In genomic region chr5:54985301-54986268, GRCh38 we compare ENCODE assay signal across 9 cellular contexts. TPM values are rescaled to one million over a fixed set of nuclear protein-coding genes. Genes with fewer than 3 reads are reported as not detected.
DNase-seq lines count a peak whose midpoint lies in the region; TF ChIP-seq lines count a peak whose summit lies in the region.
"Had no signal": no experiment of that assay in that cellular context is flagged by ENCODE, and none has a peak within 500 bp of the region (broad histone marks: within the 10 kb centered on the region; RNA-seq: fewer than 3 reads in every experiment).

Gene ESM1, minus strand, starts transcription at chr5:54985593. Its CDS starts 76 bp downstream, at chr5:54985517.

- H3K36me3 ChIP-seq in spleen, result no peaks in the 10 kb centered on the region
- H3K36me3 ChIP-seq in transverse colon, result no peaks in the 10 kb centered on the region

- TF ChIP-seq CTCF in RWPE1 (conservative IDR thresholded peaks at IDR 0.05; ENCODE audit: low read depth), result no peak
- no peak for TF ChIP-seq CTCF in fibroblast of the aortic adventitia (IDR thresholded peaks at IDR 0.05; ENCODE audit: insufficient read depth, low read length)
- TF ChIP-seq CTCF in spleen (IDR thresholded peaks at IDR 0.05 in 8 of 11, conservative IDR thresholded peaks at IDR 0.05 in 3 of 11), result no peak
- TF ChIP-seq CTCF in transverse colon (IDR thresholded peaks at IDR 0.05), result no peak

- in situ Hi-C loops in transverse colon (cut with MboI; ENCODE audit: low pct_ligation_motif_present in 1 of 4, low pct_unique_long_range_greater_than_20kb in 1 of 4, low sequenced_read_pairs in 3 of 4), result no loop called here

- peaks cover 0 to 4% (median 0%) of the 10 kb centered on the region in 6 donors for H3K4me1 ChIP-seq in spleen
- no peaks in the 10 kb centered on the region for H3K4me1 ChIP-seq in transverse colon

- H3K9me3 ChIP-seq in spleen (no peaks in the 10 kb centered on the region), transverse colon (no peaks in the 10 kb centered on the region)

- WGBS in spleen, 5 donors, result 37 to 48% (median 45%) methylated on average over 26 of the region's 26 CpGs
- 33 to 65% methylated on average over 3 to 23 of the region's 26 CpGs for WGBS in transverse colon (ENCODE audit: low coverage in 1 of 2), 2 donors

- no peaks in the 10 kb centered on the region for H3K9me3 Mint-ChIP-seq in T-helper 1 cell treated with Interleukin-12 subunit alpha and Interleukin-12 subunit beta and Interleukin-4 antibody, amounts not matched to agents 30 μg/mL and 1 μg/mL, for 36 hours
- peaks cover 6% of the 10 kb centered on the region for H3K9me3 Mint-ChIP-seq in activated T-helper 1 cell treated with anti-CD3 and anti-CD28 coated beads, Interleukin-12 subunit alpha, Interleukin-12 subunit beta, Interleukin-2, Interleukin-4 antibody, amounts not matched to agents 30 ng/mL and 10 ng/mL and 1 ng/mL, durations not matched to agents 14 hours and 24 hours and 36 hours

- peaks cover 52% of the 10 kb centered on the region for H3K4me1 Mint-ChIP-seq in T-helper 1 cell treated with Interleukin-12 subunit alpha and Interleukin-12 subunit beta and Interleukin-4 antibody, amounts not matched to agents 30 μg/mL and 1 μg/mL, for 36 hours (ENCODE audit: low read depth)
- peaks cover 58% of the 10 kb centered on the region for H3K4me1 Mint-ChIP-seq in activated T-helper 1 cell treated with anti-CD3 and anti-CD28 coated beads, Interleukin-12 subunit alpha, Interleukin-12 subunit beta, Interleukin-2, Interleukin-4 antibody, amounts not matched to agents 30 ng/mL and 10 ng/mL and 1 ng/mL, durations not matched to agents 14 hours and 24 hours and 36 hours (ENCODE audit: low read depth)

- H3K4me3 ChIP-seq in fibroblast of the aortic adventitia (ENCODE audit: low read depth, low read length) (peak within 1 kb of the TSS; percentile 57), spleen (no peak within 1 kb of the TSS), transverse colon (no peak within 1 kb of the TSS)

- TF ChIP-seq POLR2A in spleen (IDR thresholded peaks at IDR 0.05) (no peak), transverse colon (IDR thresholded peaks at IDR 0.05) (no peak)

- CTCF ChIA-PET in RWPE1 (lab: Yijun Ruan, JAX), result interaction anchor here (0.6 to 1.4 kb wide), 8 partner anchors 9 to 671 kb away, joined by 3 to 8 read pairs (median 3); no protein-coding TSS in a partner anchor

- no peak within 1 kb of the TSS for H3K27ac ChIP-seq in RWPE1
- no peak within 1 kb of the TSS for H3K27ac ChIP-seq in spleen
- H3K27ac ChIP-seq in transverse colon, result no peak within 1 kb of the TSS

- POLR2A ChIA-PET in RWPE1 (lab: Yijun Ruan, JAX; ENCODE audit: low non-redundant PET), result no interaction called here

- peak within 1 kb of the TSS; percentile 40 for H3K4me3 Mint-ChIP-seq in T-helper 1 cell treated with Interleukin-12 subunit alpha and Interleukin-12 subunit beta and Interleukin-4 antibody, amounts not matched to agents 30 μg/mL and 1 μg/mL, for 36 hours
- H3K4me3 Mint-ChIP-seq in activated T-helper 1 cell treated with anti-CD3 and anti-CD28 coated beads, Interleukin-12 subunit alpha, Interleukin-12 subunit beta, Interleukin-2, Interleukin-4 antibody, amounts not matched to agents 30 ng/mL and 10 ng/mL and 1 ng/mL, durations not matched to agents 14 hours and 24 hours and 36 hours, result no peak within 1 kb of the TSS

- intact Hi-C loops in spleen (cut with DNase I; ENCODE audit: low total_unique reads), result no loop called here
- intact Hi-C loops in activated T-helper 1 cell treated with anti-CD3 and anti-CD28 coated beads, Interleukin-12 subunit alpha, Interleukin-12 subunit beta, Interleukin-2, Interleukin-4 antibody, amounts not matched to agents 30 ng/mL and 10 ng/mL and 1 ng/mL, durations not matched to agents 14 hours and 24 hours and 36 hours (cut with micrococcal nuclease), result no loop called here
- intact Hi-C loops in transverse colon (cut with DNase I; ENCODE audit: low total_unique reads), result no loop called here

- no peak within 1 kb of the TSS for H3K27ac Mint-ChIP-seq in T-helper 1 cell treated with Interleukin-12 subunit alpha and Interleukin-12 subunit beta and Interleukin-4 antibody, amounts not matched to agents 30 μg/mL and 1 μg/mL, for 36 hours
- H3K27ac Mint-ChIP-seq in activated T-helper 1 cell treated with anti-CD3 and anti-CD28 coated beads, Interleukin-12 subunit alpha, Interleukin-12 subunit beta, Interleukin-2, Interleukin-4 antibody, amounts not matched to agents 30 ng/mL and 10 ng/mL and 1 ng/mL, durations not matched to agents 14 hours and 24 hours and 36 hours, result no peak within 1 kb of the TSS

- peaks cover 0 to 23% (median 10%) of the 10 kb centered on the region in 7 donors for H3K27me3 ChIP-seq in spleen (replicated peaks in 1 of 7)
- peaks cover 14% of the 10 kb centered on the region for H3K27me3 ChIP-seq in transverse colon

- no peak for TF ChIP-seq EP300 in transverse colon (IDR thresholded peaks at IDR 0.05; ENCODE audit: low read depth)

- peaks cover 29% of the 10 kb centered on the region for H3K27me3 Mint-ChIP-seq in T-helper 1 cell treated with Interleukin-12 subunit alpha and Interleukin-12 subunit beta and Interleukin-4 antibody, amounts not matched to agents 30 μg/mL and 1 μg/mL, for 36 hours (ENCODE audit: low read depth)
- H3K27me3 Mint-ChIP-seq in activated T-helper 1 cell treated with anti-CD3 and anti-CD28 coated beads, Interleukin-12 subunit alpha, Interleukin-12 subunit beta, Interleukin-2, Interleukin-4 antibody, amounts not matched to agents 30 ng/mL and 10 ng/mL and 1 ng/mL, durations not matched to agents 14 hours and 24 hours and 36 hours (ENCODE audit: insufficient read depth), result peaks cover 13% of the 10 kb centered on the region

- DNase-seq in T-helper 1 cell (no peak), RWPE1 (ENCODE audit: low spot score) (peak; percentile 71), fibroblast of the aortic adventitia (ENCODE audit: low read depth) (peak; percentile 68), spleen (peak; percentile 56), transverse colon (no peak)
- no peak for DNase-seq in activated T-helper 1 cell treated with anti-CD3 and anti-CD28 coated beads, Interleukin-12 subunit alpha, Interleukin-12 subunit beta, Interleukin-2, Interleukin-4 antibody, amounts not matched to agents 30 ng/mL and 10 ng/mL and 1 ng/mL, durations not matched to agents 14 hours and 24 hours and 36 hours (ENCODE audit: low spot score)
- no peak for DNase-seq in stimulated activated CD4-positive, alpha-beta T cell treated with anti-CD3 and anti-CD28 coated beads, Interleukin-4, amount 100 ng/mL, for 4 hours
- DNase-seq: SHP77 treated with DMSO at 0.1 percent for 48 hours had no signal

- H3K36me3 Mint-ChIP-seq in T-helper 1 cell treated with Interleukin-12 subunit alpha and Interleukin-12 subunit beta and Interleukin-4 antibody, amounts not matched to agents 30 μg/mL and 1 μg/mL, for 36 hours (ENCODE audit: low read depth), result peaks cover 11% of the 10 kb centered on the region
- peaks cover 11% of the 10 kb centered on the region for H3K36me3 Mint-ChIP-seq in activated T-helper 1 cell treated with anti-CD3 and anti-CD28 coated beads, Interleukin-12 subunit alpha, Interleukin-12 subunit beta, Interleukin-2, Interleukin-4 antibody, amounts not matched to agents 30 ng/mL and 10 ng/mL and 1 ng/mL, durations not matched to agents 14 hours and 24 hours and 36 hours (ENCODE audit: low read depth)

RNA-seq across cellular contexts. Expression of gene ESM1, which starts in this region (rescaled TPM):
- total RNA-seq in fibroblast of the aortic adventitia (ENCODE audit: low replicate concordance), result 1.1 and 19.6 TPM in 2 replicates
- total RNA-seq in spleen, result 1 to 10 TPM in 3 of 7 donors, under 1 TPM in 3, not detected in 1; 0.33 to 2.4 (median 1.2) TPM
- polyA plus RNA-seq in spleen, result under 1 TPM; 0.09 to 0.77 (median 0.76) TPM
- not detected in 2 replicates for total RNA-seq in activated T-helper 1 cell treated with anti-CD3 and anti-CD28 coated beads, Interleukin-12 subunit alpha, Interleukin-12 subunit beta, Interleukin-2, Interleukin-4 antibody, amounts not matched to agents 30 ng/mL and 10 ng/mL and 1 ng/mL, durations not matched to agents 14 hours and 24 hours and 36 hours
- not detected for total RNA-seq in transverse colon

Comparison
In these comparisons a context has a peak if more than half of its experiments do, and no peak if none do; other contexts are left out.
1. DNase-seq: peak in RWPE1 (single experiment), fibroblast of the aortic adventitia (single experiment) and spleen (single experiment); none in T-helper 1 cell (0 of 5), activated T-helper 1 cell treated with anti-CD3 and anti-CD28 coated beads, Interleukin-12 subunit alpha, Interleukin-12 subunit beta, Interleukin-2, Interleukin-4 antibody, amounts not matched to agents 30 ng/mL and 10 ng/mL and 1 ng/mL, durations not matched to agents 14 hours and 24 hours and 36 hours (single experiment), stimulated activated CD4-positive, alpha-beta T cell treated with anti-CD3 and anti-CD28 coated beads, Interleukin-4, amount 100 ng/mL, for 4 hours (0 of 2) and transverse colon (single experiment).